Comparison of ENCODE assay signal across 8 cellular contexts in the genomic region with DNA sequence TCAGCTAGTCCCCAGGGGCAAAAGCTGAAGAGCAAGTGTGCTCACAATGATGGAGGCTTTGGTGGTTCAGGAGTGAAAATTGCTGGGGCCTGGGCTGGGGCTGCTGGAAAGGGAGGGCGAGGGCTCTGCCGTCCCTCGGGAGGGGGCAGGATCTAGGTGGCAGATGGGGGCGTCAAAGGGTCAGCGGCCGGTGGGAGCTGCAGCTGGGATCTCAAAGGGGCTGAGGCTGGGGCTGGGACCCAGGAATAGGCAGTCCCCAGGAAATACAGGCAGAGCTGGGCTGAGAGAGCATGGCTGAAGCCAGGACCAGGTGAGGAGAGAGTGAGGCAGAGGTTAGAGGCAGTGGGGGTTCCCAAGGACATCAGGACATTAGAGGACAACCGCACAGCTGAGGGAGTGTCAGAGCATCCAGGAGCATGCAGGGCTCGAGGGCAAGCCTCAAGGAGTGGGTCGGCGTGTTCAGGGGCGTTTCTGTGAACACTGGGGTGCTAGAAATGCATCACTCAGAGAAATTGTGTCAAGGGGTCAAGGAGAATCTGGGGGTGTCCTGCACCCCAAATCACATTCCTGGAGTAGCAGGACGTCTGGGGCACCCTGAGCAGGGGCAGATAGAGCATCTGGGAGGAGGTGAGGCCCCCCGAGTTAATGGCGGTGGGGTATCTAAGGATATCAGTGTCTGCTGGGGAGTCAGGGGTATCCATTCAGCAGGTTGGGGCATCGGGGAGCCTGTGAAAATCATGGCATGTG. TPM values are rescaled to one million over a fixed set of nuclear protein-coding genes. Genes with fewer than 3 reads are reported as not detected.
A peak's percentile ranks its signal among the peaks of the same experiment; 100 is the strongest.
DNase-seq lines count a peak whose midpoint lies in the region; ATAC-seq, FAIRE-seq and TF ChIP-seq lines count a peak whose summit lies in the region.

No MANE protein-coding gene starts in this region.

- no peaks in the 10 kb centered on the region for H3K36me3 ChIP-seq in CD4-positive, CD25-positive, alpha-beta regulatory T cell (ENCODE audit: control insufficient read depth, insufficient read depth, low read length)
- H3K36me3 ChIP-seq in PC-9 (ENCODE audit: low read depth): no peaks in the 10 kb centered on the region
- no peaks in the 10 kb centered on the region for H3K36me3 ChIP-seq in endothelial cell of umbilical vein (ENCODE audit: control insufficient read depth in 2 of 2, extremely low read depth in 1 of 2, insufficient read depth in 2 of 2, low read length in 2 of 2)
- no peaks in the 10 kb centered on the region for H3K36me3 ChIP-seq in mucosa of descending colon (ENCODE audit: low read depth)

- intact Hi-C loops in PC-9 (cut with micrococcal nuclease; ENCODE audit: unreplicated experiment): loop anchor here (2.0 kb wide), 1 partner anchor 45 kb away; the partner anchor contains the start of genes THAP8 and WDR62
- intact Hi-C loops in endothelial cell of umbilical vein (cut with micrococcal nuclease): no loop called here
- intact Hi-C loops in mucosa of descending colon (cut with DNase I, micrococcal nuclease): no loop called here

- H3F3A ChIP-seq in PC-9 (ENCODE audit: insufficient read depth, low read depth): peaks cover 4% of the 10 kb centered on the region; the same call in 1 of the 2 replicates

- H3K27ac ChIP-seq in CD4-positive, CD25-positive, alpha-beta regulatory T cell (ENCODE audit: insufficient read depth, low read length, poor library complexity, severe bottlenecking): no peak overlapping the region
- H3K27ac ChIP-seq in PC-9: no peak overlapping the region
- H3K27ac ChIP-seq in endothelial cell of umbilical vein (ENCODE audit: insufficient read depth, low read depth, low read length): no peak overlapping the region

- H3K4me1 Mint-ChIP-seq in CD4-positive, CD25-positive, alpha-beta regulatory T cell: peaks cover 4 to 45% (median 20%) of the 10 kb centered on the region in 4 donors
- peaks cover 27% of the 10 kb centered on the region for H3K4me1 Mint-ChIP-seq in osteocyte (ENCODE audit: unreplicated experiment)

- H3K36me3 Mint-ChIP-seq in CD4-positive, CD25-positive, alpha-beta regulatory T cell: peaks cover 9% of the 10 kb centered on the region
- H3K36me3 Mint-ChIP-seq in osteocyte (ENCODE audit: unreplicated experiment): no peaks in the 10 kb centered on the region

- no peaks in the 10 kb centered on the region for H3K9me2 ChIP-seq in PC-9 (ENCODE audit: insufficient read depth)

- POLR2A ChIA-PET in PC-9 (lab: Charles Lee; ENCODE audit: unreplicated experiment): no interaction called here
- POLR2A ChIA-PET in endothelial cell of umbilical vein (lab: Charles Lee): no interaction called here

- ATAC-seq in CD4-positive, CD25-positive, alpha-beta regulatory T cell (ENCODE audit: low read depth in 2 of 2): no peak
- no peak for ATAC-seq in mucosa of descending colon
- ATAC-seq in left lobe of liver: no peak

- no peaks in the 10 kb centered on the region for H4K20me1 ChIP-seq in PC-9 (ENCODE audit: insufficient read depth)
- no peaks in the 10 kb centered on the region for H4K20me1 ChIP-seq in endothelial cell of umbilical vein (replicated peaks; ENCODE audit: control insufficient read depth, extremely low read depth, insufficient read depth, low read length)

- no peaks in the 10 kb centered on the region for H3K27me3 ChIP-seq in CD4-positive, CD25-positive, alpha-beta regulatory T cell (ENCODE audit: control insufficient read depth, insufficient read depth, low read length)
- H3K27me3 ChIP-seq in PC-9 (ENCODE audit: insufficient read depth, low read depth) (no peaks in the 10 kb centered on the region), endothelial cell of umbilical vein (ENCODE audit: control insufficient read depth in 2 of 2, insufficient read depth in 2 of 2, low read length in 2 of 2) (no peaks in the 10 kb centered on the region)

- H3K4me3 ChIP-seq in CD4-positive, CD25-positive, alpha-beta regulatory T cell (ENCODE audit: low read depth, low read length): no peak overlapping the region
- H3K4me3 ChIP-seq in PC-9: peak overlapping the region; percentile 59; the same call in 1 of the 2 replicates
- H3K4me3 ChIP-seq in endothelial cell of umbilical vein (replicated peaks in 1 of 3; ENCODE audit: insufficient read depth in 1 of 3, low read depth in 1 of 3, low read length in 3 of 3): peak overlapping the region in 1 of 3 experiments; percentile 20
- H3K4me3 ChIP-seq in mucosa of descending colon: no peak overlapping the region

- H3K27me3 Mint-ChIP-seq in CD4-positive, CD25-positive, alpha-beta regulatory T cell: no peaks in the 10 kb centered on the region
- no peaks in the 10 kb centered on the region for H3K27me3 Mint-ChIP-seq in osteocyte (ENCODE audit: unreplicated experiment)

- no peak for FAIRE-seq in endothelial cell of umbilical vein (lab: Jason Lieb, UNC)
- no peak for FAIRE-seq in RCC 7860 (lab: Jason Lieb, UNC)

- H3K4me2 ChIP-seq in PC-9 (peak overlapping the region; percentile 72), endothelial cell of umbilical vein (ENCODE audit: insufficient read depth, low read length) (peak overlapping the region; percentile 34)

- H3K9me3 Mint-ChIP-seq in CD4-positive, CD25-positive, alpha-beta regulatory T cell: no peaks in the 10 kb centered on the region
- no peaks in the 10 kb centered on the region for H3K9me3 Mint-ChIP-seq in osteocyte (ENCODE audit: unreplicated experiment)

- peaks cover 8% of the 10 kb centered on the region for H3K79me2 ChIP-seq in PC-9 (ENCODE audit: low read depth)
- no peaks in the 10 kb centered on the region for H3K79me2 ChIP-seq in endothelial cell of umbilical vein (ENCODE audit: control insufficient read depth, insufficient read depth, low read length)

- dilution Hi-C loops in endothelial cell of umbilical vein (cut with MboI; ENCODE audit: extremely low pct_ligation_motif_present, low sequenced_read_pairs): no loop called here

- DNase-seq in CD4-positive, CD25-positive, alpha-beta regulatory T cell: no peak
- DNase-seq in PC-9: no peak
- no peak for DNase-seq in endothelial cell of umbilical vein (ENCODE audit: low read depth, low spot score)
- DNase-seq in osteocyte (ENCODE audit: extremely low spot score, unreplicated experiment): no peak
- DNase-seq in mucosa of descending colon: no peak
- DNase-seq in left lobe of liver (ENCODE audit: low spot score): no peak
- DNase-seq in erythroblast (lab: John Stamatoyannopoulos, UW): no peak
- no peak for DNase-seq in RCC 7860 (ENCODE audit: low spot score)

- peak overlapping the region; percentile 58 for H2AFZ ChIP-seq in PC-9
- H2AFZ ChIP-seq in endothelial cell of umbilical vein (ENCODE audit: low read depth, low read length): peak overlapping the region; percentile 75

- no peaks in the 10 kb centered on the region for H3K9me1 ChIP-seq in endothelial cell of umbilical vein (replicated peaks; ENCODE audit: control insufficient read depth, extremely low read depth, insufficient read depth, low read length)

- H3K9me3 ChIP-seq in CD4-positive, CD25-positive, alpha-beta regulatory T cell (ENCODE audit: control insufficient read depth in 2 of 2, low read length in 2 of 2): no peaks in the 10 kb centered on the region
- H3K9me3 ChIP-seq in PC-9 (ENCODE audit: insufficient read depth, low read depth) (no peaks in the 10 kb centered on the region), endothelial cell of umbilical vein (replicated peaks; ENCODE audit: control insufficient read depth, insufficient read depth, low read length) (no peaks in the 10 kb centered on the region), mucosa of descending colon (no peaks in the 10 kb centered on the region)

- H3K27ac Mint-ChIP-seq in CD4-positive, CD25-positive, alpha-beta regulatory T cell: peak overlapping the region in 1 of 3 donors; percentile 71
- peak overlapping the region; percentile 29 for H3K27ac Mint-ChIP-seq in osteocyte (ENCODE audit: unreplicated experiment)

- H3K4me1 ChIP-seq in CD4-positive, CD25-positive, alpha-beta regulatory T cell (ENCODE audit: control insufficient read depth, insufficient read depth, low read length, poor library complexity, severe bottlenecking): peaks cover 26% of the 10 kb centered on the region
- H3K4me1 ChIP-seq in PC-9 (replicated peaks; ENCODE audit: insufficient read depth): peaks cover 3% of the 10 kb centered on the region; the same call in 1 of the 2 replicates
- peaks cover 14% of the 10 kb centered on the region for H3K4me1 ChIP-seq in endothelial cell of umbilical vein (ENCODE audit: control insufficient read depth, extremely low read depth, insufficient read depth, low read length)
- peaks cover 18% of the 10 kb centered on the region for H3K4me1 ChIP-seq in mucosa of descending colon (ENCODE audit: low read depth)

- H3K4me3 Mint-ChIP-seq in CD4-positive, CD25-positive, alpha-beta regulatory T cell: peak overlapping the region; percentile 57 to 76 (median 68)
- H3K4me3 Mint-ChIP-seq in osteocyte (ENCODE audit: unreplicated experiment): peak overlapping the region; percentile 66

- CTCF ChIA-PET in PC-9 (lab: Charles Lee) (no interaction called here), endothelial cell of umbilical vein (lab: Charles Lee) (interaction anchor here (2.0 kb wide), 1 partner anchor 118 kb away, joined by 4 read pairs; no protein-coding TSS in a partner anchor)

- TF ChIP-seq CTCF in PC-9 (conservative IDR thresholded peaks at IDR 0.05) (no peak), endothelial cell of umbilical vein (IDR thresholded peaks at IDR 0.05; ENCODE audit: extremely low read depth in 1 of 2, insufficient read depth in 1 of 2, low read depth in 1 of 2, low read length in 2 of 2) (no peak), osteocyte (IDR thresholded peaks at IDR 0.05) (no peak), mucosa of descending colon (IDR thresholded peaks at IDR 0.05) (no peak)

- TF ChIP-seq POLR2A in endothelial cell of umbilical vein (IDR thresholded peaks at IDR 0.05; ENCODE audit: low read depth, low read length) (no peak), erythroblast (IDR thresholded peaks at IDR 0.05; ENCODE audit: low read length) (no peak)

- no peak overlapping the region for H3K9ac ChIP-seq in endothelial cell of umbilical vein (replicated peaks; ENCODE audit: extremely low read depth, insufficient read depth, low read length)

- BruUV-seq in PC-9 (replicated peaks; lab: Mats Ljungman, UMichigan) (no TSS peak), endothelial cell of umbilical vein (replicated peaks; lab: Mats Ljungman, UMichigan) (no TSS peak)

RNA-seq across cellular contexts. Expression of gene SYNE4, which starts 1.2 kb away (rescaled TPM):
- total RNA-seq in CD4-positive, CD25-positive, alpha-beta regulatory T cell: 1.5 TPM
- polyA plus RNA-seq in CD4-positive, CD25-positive, alpha-beta regulatory T cell: under 1 TPM in 1 of 4 donors, not detected in 3; 0.40 TPM
- total RNA-seq in PC-9 (2021) (36.6 and 39.5 TPM in 2 replicates), endothelial cell of umbilical vein (0.62 and 1.3 TPM in 2 replicates), osteocyte (0.55 TPM in 1 of 2 replicates, not detected in the other), mucosa of descending colon (1 to 10 TPM; 3.5 to 7.9 (median 6.9) TPM), left lobe of liver (6.5 TPM)
- 0.38 and 0.46 TPM in 2 replicates for polyA plus RNA-seq in endothelial cell of umbilical vein
- 0.05 and 0.14 TPM in 2 replicates for polyA plus RNA-seq in endothelial cell of umbilical vein (2011; cell fraction: cytosol; rRNA removed)
- polyA plus RNA-seq in endothelial cell of umbilical vein (2011; cell fraction: nucleus; rRNA removed): 2.1 TPM in 2 replicates
- 0.13 and 0.59 TPM in 2 replicates for polyA plus RNA-seq in endothelial cell of umbilical vein (2012)
- polyA minus RNA-seq in endothelial cell of umbilical vein: 0.17 and 0.22 TPM in 2 replicates
- polyA minus RNA-seq in endothelial cell of umbilical vein (2011; cell fraction: cytosol; rRNA and poly(A)+ RNA removed): not detected
- 0.19 TPM in 1 of 2 replicates, not detected in the other for polyA minus RNA-seq in endothelial cell of umbilical vein (2011; cell fraction: nucleus; rRNA and poly(A)+ RNA removed)

RNA-seq across cellular contexts. Expression of gene ALKBH6, which starts 4.2 kb away (rescaled TPM):
- total RNA-seq in CD4-positive, CD25-positive, alpha-beta regulatory T cell: 35.8 TPM
- polyA plus RNA-seq in CD4-positive, CD25-positive, alpha-beta regulatory T cell: 10 to 100 TPM; 18.3 to 32.7 (median 24.8) TPM
- total RNA-seq in PC-9 (2021) (48.2 and 55.1 TPM in 2 replicates), endothelial cell of umbilical vein (17.3 and 21.4 TPM in 2 replicates), osteocyte (13.0 and 16.0 TPM in 2 replicates), mucosa of descending colon (10 to 100 TPM; 20.2 to 24.1 (median 22.0) TPM), left lobe of liver (10.3 TPM)
- 26.7 and 33.2 TPM in 2 replicates for polyA plus RNA-seq in endothelial cell of umbilical vein
- polyA plus RNA-seq in endothelial cell of umbilical vein (2011; cell fraction: cytosol; rRNA removed): 18.4 and 21.4 TPM in 2 replicates
- polyA plus RNA-seq in endothelial cell of umbilical vein (2011; cell fraction: nucleus; rRNA removed): 61.5 and 65.4 TPM in 2 replicates
- polyA plus RNA-seq in endothelial cell of umbilical vein (2012): 18.8 and 21.2 TPM in 2 replicates
- polyA minus RNA-seq in endothelial cell of umbilical vein: 8.1 and 13.8 TPM in 2 replicates
- 7.8 TPM for polyA minus RNA-seq in endothelial cell of umbilical vein (2011; cell fraction: cytosol; rRNA and poly(A)+ RNA removed)
- 6.3 and 7.3 TPM in 2 replicates for polyA minus RNA-seq in endothelial cell of umbilical vein (2011; cell fraction: nucleus; rRNA and poly(A)+ RNA removed)

RNA-seq across cellular contexts. Expression of gene SDHAF1, which starts 14.8 kb away (rescaled TPM):
- 11.8 TPM for total RNA-seq in CD4-positive, CD25-positive, alpha-beta regulatory T cell
- 10 to 100 TPM; 44.0 to 71.2 (median 67.4) TPM for polyA plus RNA-seq in CD4-positive, CD25-positive, alpha-beta regulatory T cell
- total RNA-seq in PC-9 (2021): 16.9 and 22.4 TPM in 2 replicates
- 8.4 and 10.3 TPM in 2 replicates for total RNA-seq in endothelial cell of umbilical vein
- 16.2 and 16.5 TPM in 2 replicates for polyA plus RNA-seq in endothelial cell of umbilical vein
- polyA plus RNA-seq in endothelial cell of umbilical vein (2011; cell fraction: cytosol; rRNA removed): 8.4 and 10.6 TPM in 2 replicates
- polyA plus RNA-seq in endothelial cell of umbilical vein (2011; cell fraction: nucleus; rRNA removed): 3.8 and 4.7 TPM in 2 replicates
- 5.4 and 7.3 TPM in 2 replicates for polyA plus RNA-seq in endothelial cell of umbilical vein (2012)
- 2.6 and 3.8 TPM in 2 replicates for polyA minus RNA-seq in endothelial cell of umbilical vein
- polyA minus RNA-seq in endothelial cell of umbilical vein (2011; cell fraction: cytosol; rRNA and poly(A)+ RNA removed): 6.9 TPM
- 0.82 and 1.1 TPM in 2 replicates for polyA minus RNA-seq in endothelial cell of umbilical vein (2011; cell fraction: nucleus; rRNA and poly(A)+ RNA removed)
- 15.4 and 15.5 TPM in 2 replicates for total RNA-seq in osteocyte
- 10 to 100 TPM; 18.1 to 22.0 (median 19.1) TPM for total RNA-seq in mucosa of descending colon
- 13.9 TPM for total RNA-seq in left lobe of liver

RNA-seq across cellular contexts. Expression of gene CLIP3, which starts 22.9 kb away (rescaled TPM):
- total RNA-seq in CD4-positive, CD25-positive, alpha-beta regulatory T cell: 1.4 TPM
- 1 to 10 TPM in 1 of 4 donors, under 1 TPM in 3; 0.38 to 1.3 (median 0.61) TPM for polyA plus RNA-seq in CD4-positive, CD25-positive, alpha-beta regulatory T cell
- total RNA-seq in PC-9 (2021): 4.2 and 5.0 TPM in 2 replicates
- total RNA-seq in endothelial cell of umbilical vein: 21.0 and 24.4 TPM in 2 replicates
- 4.7 and 7.0 TPM in 2 replicates for polyA plus RNA-seq in endothelial cell of umbilical vein
- 8.4 and 10.2 TPM in 2 replicates for polyA plus RNA-seq in endothelial cell of umbilical vein (2011; cell fraction: cytosol; rRNA removed)
- polyA plus RNA-seq in endothelial cell of umbilical vein (2011; cell fraction: nucleus; rRNA removed): 6.9 and 9.2 TPM in 2 replicates
- 27.5 and 38.3 TPM in 2 replicates for polyA plus RNA-seq in endothelial cell of umbilical vein (2012)
- 9.2 and 12.0 TPM in 2 replicates for polyA minus RNA-seq in endothelial cell of umbilical vein
- polyA minus RNA-seq in endothelial cell of umbilical vein (2011; cell fraction: cytosol; rRNA and poly(A)+ RNA removed): not detected
- polyA minus RNA-seq in endothelial cell of umbilical vein (2011; cell fraction: nucleus; rRNA and poly(A)+ RNA removed): 3.0 and 12.1 TPM in 2 replicates
- total RNA-seq in osteocyte: 72.8 and 78.3 TPM in 2 replicates
- total RNA-seq in mucosa of descending colon: 10 to 100 TPM in 1 of 3 donors, 1 to 10 TPM in 2; 4.6 to 68.9 (median 8.1) TPM
- 1.3 TPM for total RNA-seq in left lobe of liver

RNA-seq across cellular contexts. Expression of gene THAP8, which starts 44.3 kb away (rescaled TPM):
- total RNA-seq in CD4-positive, CD25-positive, alpha-beta regulatory T cell: 2.9 TPM
- 1 to 10 TPM; 3.5 to 8.2 (median 6.7) TPM for polyA plus RNA-seq in CD4-positive, CD25-positive, alpha-beta regulatory T cell
- total RNA-seq in PC-9 (2021) (5.2 and 6.2 TPM in 2 replicates), endothelial cell of umbilical vein (2.9 and 4.1 TPM in 2 replicates), osteocyte (7.3 and 8.0 TPM in 2 replicates), mucosa of descending colon (10 to 100 TPM in 1 of 3 donors, 1 to 10 TPM in 2; 3.7 to 10.1 (median 4.4) TPM), left lobe of liver (2.2 TPM)
- polyA plus RNA-seq in endothelial cell of umbilical vein: 6.6 and 8.3 TPM in 2 replicates
- 3.7 and 4.6 TPM in 2 replicates for polyA plus RNA-seq in endothelial cell of umbilical vein (2011; cell fraction: cytosol; rRNA removed)
- 0.82 and 1.8 TPM in 2 replicates for polyA plus RNA-seq in endothelial cell of umbilical vein (2011; cell fraction: nucleus; rRNA removed)
- polyA plus RNA-seq in endothelial cell of umbilical vein (2012): 2.5 and 3.4 TPM in 2 replicates
- 1.4 and 2.5 TPM in 2 replicates for polyA minus RNA-seq in endothelial cell of umbilical vein
- 1.5 TPM for polyA minus RNA-seq in endothelial cell of umbilical vein (2011; cell fraction: cytosol; rRNA and poly(A)+ RNA removed)
- polyA minus RNA-seq in endothelial cell of umbilical vein (2011; cell fraction: nucleus; rRNA and poly(A)+ RNA removed): 0.82 and 1.4 TPM in 2 replicates
